1 cellular context compared by ENCODE assay signal in the genomic region with DNA sequence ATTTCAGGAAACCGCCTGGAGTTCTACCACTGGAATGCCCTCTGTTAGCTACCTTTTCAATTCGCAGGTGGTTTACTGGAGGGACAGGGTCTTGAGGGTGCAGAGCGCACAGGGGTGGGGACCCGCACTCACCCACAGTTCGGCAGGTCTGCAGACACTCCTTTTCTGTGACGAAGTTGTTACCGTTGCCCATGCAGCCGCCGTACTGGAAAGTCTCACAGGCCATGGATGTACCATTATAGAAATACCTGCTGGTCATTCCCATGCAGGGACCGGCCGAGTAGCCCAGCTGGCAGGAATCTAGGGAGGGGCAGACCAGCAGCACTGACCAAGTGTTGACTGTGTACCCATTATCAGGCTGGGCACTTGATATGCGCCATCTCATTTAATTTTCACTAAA.
TF ChIP-seq lines count a peak whose summit lies in the region.

No MANE protein-coding gene starts in this region.

TF ChIP-seq in HepG2, 621 proteins besides CTCF, POLR2A, EP300 and RAD21:
- TF ChIP-seq ZBTB20 (CRISPR knock-in tag; IDR thresholded peaks at IDR 0.05; ENCODE audit: borderline replicate concordance, low read depth) (no peak), NKX3-1 (CRISPR knock-in tag; IDR thresholded peaks at IDR 0.05) (no peak), GABPB1 (CRISPR knock-in tag; IDR thresholded peaks at IDR 0.05) (no peak), ZNF674 (CRISPR knock-in tag; IDR thresholded peaks at IDR 0.05; ENCODE audit: low read depth) (no peak), HCFC1 (IDR thresholded peaks at IDR 0.05; ENCODE audit: low read depth, low read length) (no peak), TOPORS (CRISPR knock-in tag; IDR thresholded peaks at IDR 0.05) (no peak), CREB1 (IDR thresholded peaks at IDR 0.05) (no peak), CREB1 (CRISPR knock-in tag; IDR thresholded peaks at IDR 0.05) (no peak)
- TF ChIP-seq, protein P1, sequence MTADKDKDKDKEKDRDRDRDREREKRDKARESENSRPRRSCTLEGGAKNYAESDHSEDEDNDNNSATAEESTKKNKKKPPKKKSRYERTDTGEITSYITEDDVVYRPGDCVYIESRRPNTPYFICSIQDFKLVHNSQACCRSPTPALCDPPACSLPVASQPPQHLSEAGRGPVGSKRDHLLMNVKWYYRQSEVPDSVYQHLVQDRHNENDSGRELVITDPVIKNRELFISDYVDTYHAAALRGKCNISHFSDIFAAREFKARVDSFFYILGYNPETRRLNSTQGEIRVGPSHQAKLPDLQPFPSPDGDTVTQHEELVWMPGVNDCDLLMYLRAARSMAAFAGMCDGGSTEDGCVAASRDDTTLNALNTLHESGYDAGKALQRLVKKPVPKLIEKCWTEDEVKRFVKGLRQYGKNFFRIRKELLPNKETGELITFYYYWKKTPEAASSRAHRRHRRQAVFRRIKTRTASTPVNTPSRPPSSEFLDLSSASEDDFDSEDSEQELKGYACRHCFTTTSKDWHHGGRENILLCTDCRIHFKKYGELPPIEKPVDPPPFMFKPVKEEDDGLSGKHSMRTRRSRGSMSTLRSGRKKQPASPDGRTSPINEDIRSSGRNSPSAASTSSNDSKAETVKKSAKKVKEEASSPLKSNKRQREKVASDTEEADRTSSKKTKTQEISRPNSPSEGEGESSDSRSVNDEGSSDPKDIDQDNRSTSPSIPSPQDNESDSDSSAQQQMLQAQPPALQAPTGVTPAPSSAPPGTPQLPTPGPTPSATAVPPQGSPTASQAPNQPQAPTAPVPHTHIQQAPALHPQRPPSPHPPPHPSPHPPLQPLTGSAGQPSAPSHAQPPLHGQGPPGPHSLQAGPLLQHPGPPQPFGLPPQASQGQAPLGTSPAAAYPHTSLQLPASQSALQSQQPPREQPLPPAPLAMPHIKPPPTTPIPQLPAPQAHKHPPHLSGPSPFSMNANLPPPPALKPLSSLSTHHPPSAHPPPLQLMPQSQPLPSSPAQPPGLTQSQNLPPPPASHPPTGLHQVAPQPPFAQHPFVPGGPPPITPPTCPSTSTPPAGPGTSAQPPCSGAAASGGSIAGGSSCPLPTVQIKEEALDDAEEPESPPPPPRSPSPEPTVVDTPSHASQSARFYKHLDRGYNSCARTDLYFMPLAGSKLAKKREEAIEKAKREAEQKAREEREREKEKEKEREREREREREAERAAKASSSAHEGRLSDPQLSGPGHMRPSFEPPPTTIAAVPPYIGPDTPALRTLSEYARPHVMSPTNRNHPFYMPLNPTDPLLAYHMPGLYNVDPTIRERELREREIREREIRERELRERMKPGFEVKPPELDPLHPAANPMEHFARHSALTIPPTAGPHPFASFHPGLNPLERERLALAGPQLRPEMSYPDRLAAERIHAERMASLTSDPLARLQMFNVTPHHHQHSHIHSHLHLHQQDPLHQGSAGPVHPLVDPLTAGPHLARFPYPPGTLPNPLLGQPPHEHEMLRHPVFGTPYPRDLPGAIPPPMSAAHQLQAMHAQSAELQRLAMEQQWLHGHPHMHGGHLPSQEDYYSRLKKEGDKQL (CRISPR knock-in tag; IDR thresholded peaks at IDR 0.05; ENCODE audit: low read depth) = no peak
- TF ChIP-seq, protein P2, sequence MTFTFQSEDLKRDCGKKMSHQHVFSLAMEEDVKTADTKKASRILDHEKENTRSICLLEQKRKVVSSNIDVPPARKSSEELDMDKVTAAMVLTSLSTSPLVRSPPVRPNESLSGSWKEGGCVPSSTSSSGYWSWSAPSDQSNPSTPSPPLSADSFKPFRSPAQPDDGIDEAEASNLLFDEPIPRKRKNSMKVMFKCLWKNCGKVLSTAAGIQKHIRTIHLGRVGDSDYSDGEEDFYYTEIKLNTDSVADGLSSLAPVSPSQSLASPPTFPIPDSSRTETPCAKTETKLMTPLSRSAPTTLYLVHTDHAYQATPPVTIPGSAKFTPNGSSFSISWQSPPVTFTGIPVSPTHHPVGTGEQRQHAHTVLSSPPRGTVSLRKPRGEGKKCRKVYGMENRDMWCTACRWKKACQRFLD (CRISPR knock-in tag; IDR thresholded peaks at IDR 0.05; ENCODE audit: borderline replicate concordance) = no peak
